7 cellular contexts compared by ENCODE assay signal in genomic region chr13:48451196-48451595, GRCh38. TPM values are rescaled to one million over a fixed set of nuclear protein-coding genes. Genes with fewer than 3 reads are reported as not detected.
A peak's percentile ranks its signal among the peaks of the same experiment; 100 is the strongest.
DNase-seq lines count a peak whose midpoint lies in the region; ATAC-seq and TF ChIP-seq lines count a peak whose summit lies in the region.
"Not testable (repeated sequence)": the region's sequence is repeated elsewhere in the genome, so short reads cannot be mapped to it uniquely, and the experiment has no call there.
"Had no signal": no experiment of that assay in that cellular context is flagged by ENCODE, and none has a peak within 500 bp of the region (broad histone marks: within the 10 kb centered on the region; RNA-seq: fewer than 3 reads in every experiment).

No MANE protein-coding gene starts in this region.

- not testable (repeated sequence) for H3K4me3 Mint-ChIP-seq in activated CD8-positive, alpha-beta T cell treated with anti-CD3 and anti-CD28 coated beads for 36 hours

- peak; percentile 60 for DNase-seq in ELR (ENCODE audit: low read depth)
- DNase-seq in HFF-Myc (ENCODE audit: extremely low read depth, low read depth): peak; percentile 36
- peak; percentile 31 for DNase-seq in MG63
- peak; percentile 5 for DNase-seq in activated CD8-positive, alpha-beta T cell treated with anti-CD3 and anti-CD28 coated beads for 36 hours
- DNase-seq in astrocyte of the spinal cord (ENCODE audit: low read depth, low spot score): peak; percentile 45
- DNase-seq in fibroblast of peridontal ligament (ENCODE audit: extremely low read depth): peak; percentile 90

- in situ Hi-C loops in astrocyte of the spinal cord (cut with HindIII; ENCODE audit: low sequenced_read_pairs): not testable (repeated sequence)

- intact Hi-C loops in activated CD8-positive, alpha-beta T cell treated with anti-CD3 and anti-CD28 coated beads for 36 hours (cut with micrococcal nuclease): not testable (repeated sequence)

- peaks cover 16% of the 10 kb centered on the region for H3K9me3 ChIP-seq in MG63

- not testable (repeated sequence) for H3K27me3 Mint-ChIP-seq in activated CD8-positive, alpha-beta T cell treated with anti-CD3 and anti-CD28 coated beads for 36 hours

- H3K4me1 Mint-ChIP-seq in activated CD8-positive, alpha-beta T cell treated with anti-CD3 and anti-CD28 coated beads for 36 hours (ENCODE audit: low read depth): peaks cover 21% of the 10 kb centered on the region

- H3K4me3 ChIP-seq in HFF-Myc (replicated peaks; ENCODE audit: low read depth, low read length); MG63; astrocyte of the spinal cord (ENCODE audit: low read depth, low read length): not testable (repeated sequence)

- not testable (repeated sequence) for TF ChIP-seq CTCF in HFF-Myc (IDR thresholded peaks at IDR 0.05; ENCODE audit: low read depth, low read length, missing control alignments); activated CD8-positive, alpha-beta T cell treated with anti-CD3 and anti-CD28 coated beads for 36 hours (IDR thresholded peaks at IDR 0.05); astrocyte of the spinal cord (IDR thresholded peaks at IDR 0.05; ENCODE audit: low read depth, low read length)

- POLR2A ChIA-PET in activated CD8-positive, alpha-beta T cell treated with anti-CD3 and anti-CD28 coated beads for 36 hours (lab: Charles Lee): not testable (repeated sequence)

- peaks cover 18% of the 10 kb centered on the region for H3K9me3 Mint-ChIP-seq in activated CD8-positive, alpha-beta T cell treated with anti-CD3 and anti-CD28 coated beads for 36 hours

- H3K36me3 ChIP-seq in MG63: peaks cover 16% of the 10 kb centered on the region

- not testable (repeated sequence) for ATAC-seq in activated CD8-positive, alpha-beta T cell treated with anti-CD3 and anti-CD28 coated beads for 36 hours

- not testable (repeated sequence) for H3K27me3 ChIP-seq in MG63

- H3K36me3 Mint-ChIP-seq in activated CD8-positive, alpha-beta T cell treated with anti-CD3 and anti-CD28 coated beads for 36 hours (ENCODE audit: low read depth): peaks cover 32% of the 10 kb centered on the region

- CTCF ChIA-PET in activated CD8-positive, alpha-beta T cell treated with anti-CD3 and anti-CD28 coated beads for 36 hours (lab: Charles Lee): not testable (repeated sequence)

- not testable (repeated sequence) for H3K27ac Mint-ChIP-seq in activated CD8-positive, alpha-beta T cell treated with anti-CD3 and anti-CD28 coated beads for 36 hours

RNA-seq across cellular contexts. Expression of gene LPAR6, which starts 38.3 kb away (rescaled TPM):
- total RNA-seq in MG63 (2014; rRNA removed; shearing (Covaris generic); ENCODE audit: low replicate concordance): not detected in 2 replicates
- total RNA-seq in activated CD8-positive, alpha-beta T cell treated with anti-CD3 and anti-CD28 coated beads for 36 hours: 1 to 10 TPM; 5.2 to 6.4 TPM
- total RNA-seq: G401 had no signal

Comparison
In these comparisons a context has a peak if more than half of its experiments do, and no peak if none do; other contexts are left out.
1. DNase-seq: peak in every context shown above with its lines; median percentile 90 in fibroblast of peridontal ligament; 60 in ELR; 45 in astrocyte of the spinal cord; 36 in HFF-Myc; 31 in MG63; 5 in activated CD8-positive, alpha-beta T cell treated with anti-CD3 and anti-CD28 coated beads for 36 hours.